In genomic region chr18:49164738-49165137, GRCh38 we compare ENCODE assay signal across 11 cellular contexts.
"Had no signal": no experiment of that assay in that cellular context is flagged by ENCODE, and none has a peak within 500 bp of the region (broad histone marks: within the 10 kb centered on the region; RNA-seq: fewer than 3 reads in every experiment).

No MANE protein-coding gene starts in this region.

- H3K4me2 ChIP-seq: GM23338 had no signal

- FAIRE-seq: H1, H54 had no signal

- H3K4me3 ChIP-seq: GM23248, GM23338, HAP-1 had no signal

- H3K9ac ChIP-seq: GM23248 had no signal

- H3K27ac Mint-ChIP-seq: GM23338, H9, HFFc6 had no signal

- H3K36me3 ChIP-seq: HAP-1 had no signal

- H2AFZ ChIP-seq: GM23248, GM23338 had no signal

- DNase-seq: GM23248, GOT3, H7, H9, HCEC 1CT, HFFc6 had no signal

- H3K4me3 Mint-ChIP-seq: GM23338, H9, HFFc6 had no signal

- H3K4me1 Mint-ChIP-seq: GM23338 had no signal

- H3K27ac ChIP-seq: GM23248 had no signal

- ATAC-seq: GM23338, HCT116 had no signal
